8 cellular contexts compared by ENCODE assay signal in genomic region chr15:44728576-44729393, GRCh38. TPM values are rescaled to one million over a fixed set of nuclear protein-coding genes. Genes with fewer than 3 reads are reported as not detected.
DNase-seq lines count a peak whose midpoint lies in the region; ATAC-seq, FAIRE-seq and TF ChIP-seq lines count a peak whose summit lies in the region.

No MANE protein-coding gene starts in this region.

- H3K4me1 Mint-ChIP-seq in endothelial cell (ENCODE audit: unreplicated experiment), result peaks cover 19% of the 10 kb centered on the region

- H3K4me3 ChIP-seq in OCI-LY1 (ENCODE audit: low read depth, low read length, poor library complexity, severe bottlenecking), result peak overlapping the region; percentile 79
- H3K4me3 ChIP-seq in mesodermal cell (ENCODE audit: extremely low read depth, insufficient read depth, low read length, poor library complexity, severe bottlenecking), result peak overlapping the region; percentile 63

- ATAC-seq in GM21526 (IDR thresholded peaks at IDR 0.05; ENCODE audit: low FRiP score, unreplicated experiment), result peak; percentile 61

- H3K36me3 Mint-ChIP-seq in endothelial cell (ENCODE audit: low read depth, unreplicated experiment), result peaks cover 6% of the 10 kb centered on the region

- H3K4me3 Mint-ChIP-seq in endothelial cell (ENCODE audit: unreplicated experiment), result peak overlapping the region; percentile 97

- peak overlapping the region; percentile 91 for H3K9ac ChIP-seq in OCI-LY1 (ENCODE audit: low read length)

- H3K79me2 ChIP-seq in OCI-LY1 (ENCODE audit: insufficient read depth, low read length), result peaks cover 7% of the 10 kb centered on the region; the same call in 1 of the 2 replicates

- no peak for TF ChIP-seq CTCF in D721Med (IDR thresholded peaks at IDR 0.05; ENCODE audit: insufficient read depth, missing control alignments)
- TF ChIP-seq CTCF in OCI-LY1 (IDR thresholded peaks at IDR 0.05; ENCODE audit: low read length), result no peak
- no peak for TF ChIP-seq CTCF in endothelial cell (IDR thresholded peaks at IDR 0.05; ENCODE audit: unreplicated experiment)

- H2AFZ ChIP-seq in OCI-LY1 (ENCODE audit: low read length), result no peak overlapping the region

- WGBS in mesodermal cell (ENCODE audit: insufficient coverage in 2 of 2), 2 experiments, result 2% methylated on average over 26 to 28 of the region's 36 CpGs

- H3K9me3 Mint-ChIP-seq in endothelial cell (ENCODE audit: unreplicated experiment), result no peaks in the 10 kb centered on the region

- H3K9me2 ChIP-seq in OCI-LY1 (ENCODE audit: low read depth, low read length), result no peaks in the 10 kb centered on the region

- 0 out of 2 replicates have a peak, but pooled peaks cover 3% of the 10 kb centered on the region for H3F3A ChIP-seq in OCI-LY1 (ENCODE audit: insufficient read depth, low read length)

- H3K27ac ChIP-seq in OCI-LY1 (ENCODE audit: low read depth, low read length, poor library complexity, severe bottlenecking) (peak overlapping the region; percentile 97), mesodermal cell (ENCODE audit: low read depth, low read length, severe bottlenecking) (peak overlapping the region; percentile 94)

- no peaks in the 10 kb centered on the region for H3K27me3 ChIP-seq in OCI-LY1 (ENCODE audit: insufficient read depth, low read length)

- H3K27ac Mint-ChIP-seq in endothelial cell (ENCODE audit: unreplicated experiment), result peak overlapping the region; percentile 92

- DNase-seq in D721Med (ENCODE audit: insufficient read length, low spot score) (peak; percentile 47), HuH-7 (ENCODE audit: low spot score) (peak; percentile 71), activated T-cell treated with anti-CD3 and anti-CD28 coated beads for 1 hour (ENCODE audit: low read depth) (peak; percentile 86), endothelial cell (ENCODE audit: low spot score) (peak; percentile 84)
- peak; percentile 70 for DNase-seq in stimulated activated CD8-positive, alpha-beta memory T cell treated with anti-CD3 and anti-CD28 coated beads, Interleukin-15, amount 100 ng/mL, for 24 hours (ENCODE audit: low read depth)

- no peaks in the 10 kb centered on the region for H4K20me1 ChIP-seq in OCI-LY1 (ENCODE audit: insufficient read depth, low read length)

- H3K9me3 ChIP-seq in OCI-LY1 (ENCODE audit: low read length) (no peaks in the 10 kb centered on the region), mesodermal cell (ENCODE audit: control insufficient read depth, low read length) (no peaks in the 10 kb centered on the region)

- H3K36me3 ChIP-seq in OCI-LY1 (ENCODE audit: insufficient read depth, low read length), result no peaks in the 10 kb centered on the region
- H3K36me3 ChIP-seq in mesodermal cell (ENCODE audit: control insufficient read depth, insufficient read depth, low read length), result no peaks in the 10 kb centered on the region

- FAIRE-seq in D721Med (lab: Jason Lieb, UNC), result peak; percentile 11

- H3K4me1 ChIP-seq in OCI-LY1 (ENCODE audit: insufficient read depth, low read length, severe bottlenecking) (peaks cover 62% of the 10 kb centered on the region), mesodermal cell (ENCODE audit: control insufficient read depth, insufficient read depth, low read length, poor library complexity, severe bottlenecking) (peaks cover 7% of the 10 kb centered on the region)

- H3K4me2 ChIP-seq in OCI-LY1 (ENCODE audit: low read length), result peak overlapping the region; percentile 77

- H3K27me3 Mint-ChIP-seq in endothelial cell (ENCODE audit: unreplicated experiment), result no peaks in the 10 kb centered on the region

RNA-seq across cellular contexts. Expression of gene TRIM69, which starts 7.5 kb away (rescaled TPM):
- 13.4 TPM for total RNA-seq in endothelial cell (ENCODE audit: unreplicated experiment)
- polyA plus RNA-seq in mesodermal cell (2013, experiment 1 of 2), result 7.9 TPM
- 7.2 TPM for polyA plus RNA-seq in mesodermal cell (2013, experiment 2 of 2)

RNA-seq across cellular contexts. Expression of gene B2M, which starts 17.5 kb away (rescaled TPM):
- total RNA-seq in endothelial cell (ENCODE audit: unreplicated experiment), result 546 TPM
- 403 TPM for polyA plus RNA-seq in mesodermal cell (2013, experiment 1 of 2)
- polyA plus RNA-seq in mesodermal cell (2013, experiment 2 of 2), result 433 TPM

RNA-seq across cellular contexts. Expression of gene PATL2, which starts 17.7 kb away (rescaled TPM):
- total RNA-seq in endothelial cell (ENCODE audit: unreplicated experiment), result 0.69 TPM
- polyA plus RNA-seq in mesodermal cell (2013, experiment 1 of 2), result not detected
- polyA plus RNA-seq in mesodermal cell (2013, experiment 2 of 2), result not detected

Comparison
In these comparisons a context has a peak if more than half of its experiments do, and no peak if none do; other contexts are left out.
1. Peak in every context shown above with its lines: DNase-seq, ATAC-seq, H3K4me3 ChIP-seq and H3K27ac ChIP-seq.